Comparison of ENCODE assay signal across 14 cellular contexts in the genomic region with DNA sequence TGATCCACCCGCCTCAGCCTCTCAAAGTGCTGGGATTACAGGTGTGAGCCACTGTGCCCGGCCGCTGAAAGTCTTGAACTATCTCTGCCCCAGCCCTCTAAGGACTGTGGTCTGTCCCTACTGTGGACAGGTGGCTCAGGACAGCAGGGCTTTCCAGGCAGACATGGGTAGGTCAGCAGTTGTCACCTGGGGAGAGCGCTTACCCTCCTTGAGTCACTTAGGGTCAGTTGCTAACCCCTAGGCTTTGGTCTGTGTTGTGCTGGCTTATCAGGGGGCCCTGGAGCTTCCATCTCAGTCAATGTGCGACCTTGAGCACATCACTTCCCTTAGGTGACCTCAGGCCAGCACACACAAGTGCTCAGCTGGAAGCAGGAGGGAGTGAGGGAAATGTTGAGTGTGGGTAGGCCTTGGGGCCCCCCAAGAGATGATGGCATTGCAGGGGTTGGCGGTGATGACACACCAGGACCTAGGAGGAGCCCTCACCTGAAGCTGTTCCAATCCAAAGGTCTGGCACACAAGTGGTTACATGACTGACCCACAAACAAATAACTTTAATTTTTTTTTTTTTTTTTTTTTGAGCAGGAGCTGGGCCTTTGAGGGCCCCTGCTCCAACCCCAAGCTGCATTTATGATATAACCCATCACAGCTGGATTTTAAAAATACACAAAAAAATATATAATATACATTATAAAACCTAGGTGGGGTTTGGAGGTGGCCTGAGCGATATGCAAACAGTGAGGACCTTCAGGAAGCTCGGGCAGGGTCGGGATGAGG. TPM values are rescaled to one million over a fixed set of nuclear protein-coding genes. Genes with fewer than 3 reads are reported as not detected.
DNase-seq lines count a peak whose midpoint lies in the region; ATAC-seq lines count a peak whose summit lies in the region.
"Had no signal": no experiment of that assay in that cellular context is flagged by ENCODE, and none has a peak within 500 bp of the region (broad histone marks: within the 10 kb centered on the region; RNA-seq: fewer than 3 reads in every experiment).

No MANE protein-coding gene starts in this region.

- no peak for ATAC-seq in activated naive CD4-positive, alpha-beta T cell treated with anti-CD3 and anti-CD28 coated beads, Interleukin-2, amount 50 U/mL, for 72 hours
- no peak for ATAC-seq in stimulated activated memory B cell treated with anti-CD40 and anti-IgM and Interleukin-4, amounts not matched to agents 10 μg/mL and 1 μg/mL and 100 μg/mL, for 72 hours
- ATAC-seq in HG02973 (IDR thresholded peaks at IDR 0.05; ENCODE audit: unreplicated experiment) = no peak
- ATAC-seq: gastrocnemius medialis, natural killer cell had no signal

- no peaks in the 10 kb centered on the region for H3K9me3 Mint-ChIP-seq in activated naive CD4-positive, alpha-beta T cell treated with anti-CD3 and anti-CD28 coated beads, Interleukin-2, amount 50 U/mL, for 24 hours
- no peaks in the 10 kb centered on the region for H3K9me3 Mint-ChIP-seq in activated naive CD4-positive, alpha-beta T cell treated with anti-CD3 and anti-CD28 coated beads, Interleukin-2, amount 50 U/mL, for 72 hours
- no peaks in the 10 kb centered on the region for H3K9me3 Mint-ChIP-seq in IgD-negative memory B cell
- H3K9me3 Mint-ChIP-seq in activated naive CD8-positive, alpha-beta T cell (ENCODE audit: low read depth) = no peaks in the 10 kb centered on the region
- no peaks in the 10 kb centered on the region for H3K9me3 Mint-ChIP-seq in stimulated activated memory B cell treated with anti-CD40 and anti-IgM and Interleukin-4, amounts not matched to agents 10 μg/mL and 1 μg/mL and 100 μg/mL, for 72 hours
- H3K9me3 Mint-ChIP-seq: natural killer cell had no signal

- no peak overlapping the region for H3K27ac ChIP-seq in caudate nucleus (ENCODE audit: low read depth, low read length)

- H3K4me3 Mint-ChIP-seq in activated naive CD4-positive, alpha-beta T cell treated with anti-CD3 and anti-CD28 coated beads, Interleukin-2, amount 50 U/mL, for 24 hours = no peak overlapping the region
- no peak overlapping the region for H3K4me3 Mint-ChIP-seq in IgD-negative memory B cell
- H3K4me3 Mint-ChIP-seq in activated naive CD8-positive, alpha-beta T cell = no peak overlapping the region
- no peak overlapping the region for H3K4me3 Mint-ChIP-seq in stimulated activated memory B cell treated with anti-CD40 and anti-IgM and Interleukin-4, amounts not matched to agents 10 μg/mL and 1 μg/mL and 100 μg/mL, for 72 hours
- H3K4me3 Mint-ChIP-seq: natural killer cell had no signal

- no peak for DNase-seq in activated naive CD4-positive, alpha-beta T cell treated with anti-CD3 and anti-CD28 coated beads, Interleukin-2, amount 50 U/mL, for 72 hours (ENCODE audit: low spot score in 2 of 2)
- DNase-seq in GM19238 (ENCODE audit: insufficient read length, low spot score) = no peak
- no peak for DNase-seq in caudate nucleus (lab: John Stamatoyannopoulos, UW)
- DNase-seq: adrenal gland, gastrocnemius medialis, natural killer cell, Right ventricle myocardium superior had no signal

- peak overlapping the region; percentile 43 for H3K27ac Mint-ChIP-seq in activated naive CD4-positive, alpha-beta T cell treated with anti-CD3 and anti-CD28 coated beads, Interleukin-2, amount 50 U/mL, for 24 hours
- H3K27ac Mint-ChIP-seq in activated naive CD4-positive, alpha-beta T cell treated with anti-CD3 and anti-CD28 coated beads, Interleukin-2, amount 50 U/mL, for 72 hours = peak overlapping the region in 1 of 2 donors; percentile 98
- peak overlapping the region in 2 of 3 donors; percentile 27 to 72 for H3K27ac Mint-ChIP-seq in IgD-negative memory B cell
- H3K27ac Mint-ChIP-seq in activated naive CD8-positive, alpha-beta T cell = peak overlapping the region; percentile 54
- H3K27ac Mint-ChIP-seq in stimulated activated memory B cell treated with anti-CD40 and anti-IgM and Interleukin-4, amounts not matched to agents 10 μg/mL and 1 μg/mL and 100 μg/mL, for 72 hours = peak overlapping the region; percentile 3

- H3K27me3 Mint-ChIP-seq in activated naive CD4-positive, alpha-beta T cell treated with anti-CD3 and anti-CD28 coated beads, Interleukin-2, amount 50 U/mL, for 24 hours = no peaks in the 10 kb centered on the region
- no peaks in the 10 kb centered on the region for H3K27me3 Mint-ChIP-seq in IgD-negative memory B cell
- H3K27me3 Mint-ChIP-seq in activated naive CD8-positive, alpha-beta T cell = no peaks in the 10 kb centered on the region
- no peaks in the 10 kb centered on the region for H3K27me3 Mint-ChIP-seq in stimulated activated memory B cell treated with anti-CD40 and anti-IgM and Interleukin-4, amounts not matched to agents 10 μg/mL and 1 μg/mL and 100 μg/mL, for 72 hours

- peaks cover 20% of the 10 kb centered on the region for H3K4me1 Mint-ChIP-seq in activated naive CD4-positive, alpha-beta T cell treated with anti-CD3 and anti-CD28 coated beads, Interleukin-2, amount 50 U/mL, for 24 hours
- peaks cover 19 to 25% (median 22%) of the 10 kb centered on the region in 3 donors for H3K4me1 Mint-ChIP-seq in IgD-negative memory B cell
- peaks cover 23% of the 10 kb centered on the region for H3K4me1 Mint-ChIP-seq in activated naive CD8-positive, alpha-beta T cell (ENCODE audit: low read depth)
- peaks cover 49% of the 10 kb centered on the region for H3K4me1 Mint-ChIP-seq in stimulated activated memory B cell treated with anti-CD40 and anti-IgM and Interleukin-4, amounts not matched to agents 10 μg/mL and 1 μg/mL and 100 μg/mL, for 72 hours

- peaks cover 20% of the 10 kb centered on the region for H3K36me3 Mint-ChIP-seq in activated naive CD4-positive, alpha-beta T cell treated with anti-CD3 and anti-CD28 coated beads, Interleukin-2, amount 50 U/mL, for 24 hours
- peaks cover 28 to 36% of the 10 kb centered on the region in 2 donors for H3K36me3 Mint-ChIP-seq in activated naive CD4-positive, alpha-beta T cell treated with anti-CD3 and anti-CD28 coated beads, Interleukin-2, amount 50 U/mL, for 72 hours
- H3K36me3 Mint-ChIP-seq in IgD-negative memory B cell = peaks cover 2% of the 10 kb centered on the region
- peaks cover 19% of the 10 kb centered on the region for H3K36me3 Mint-ChIP-seq in activated naive CD8-positive, alpha-beta T cell
- peaks cover 37% of the 10 kb centered on the region for H3K36me3 Mint-ChIP-seq in stimulated activated memory B cell treated with anti-CD40 and anti-IgM and Interleukin-4, amounts not matched to agents 10 μg/mL and 1 μg/mL and 100 μg/mL, for 72 hours
- H3K36me3 Mint-ChIP-seq: natural killer cell had no signal

RNA-seq across cellular contexts. Expression of a gene that starts 5.1 kb away (rescaled TPM):
- 1,000 to 10,000 TPM; 1,700 to 2,159 TPM for total RNA-seq in activated naive CD4-positive, alpha-beta T cell treated with anti-CD3 and anti-CD28 coated beads, Interleukin-2, amount 50 U/mL, for 72 hours
- polyA plus RNA-seq in IgD-negative memory B cell = 1,088 TPM

RNA-seq across cellular contexts. Expression of a gene that starts 21.1 kb away (rescaled TPM):
- 10 to 100 TPM; 14.3 to 14.7 TPM for total RNA-seq in activated naive CD4-positive, alpha-beta T cell treated with anti-CD3 and anti-CD28 coated beads, Interleukin-2, amount 50 U/mL, for 72 hours
- polyA plus RNA-seq in IgD-negative memory B cell = 5.8 TPM

RNA-seq across cellular contexts. Expression of a gene that starts 23.6 kb away (rescaled TPM):
- total RNA-seq in activated naive CD4-positive, alpha-beta T cell treated with anti-CD3 and anti-CD28 coated beads, Interleukin-2, amount 50 U/mL, for 72 hours = 1 to 10 TPM; 1.5 to 2.4 TPM
- polyA plus RNA-seq in IgD-negative memory B cell = not detected

RNA-seq across cellular contexts. Expression of a gene that starts 39.4 kb away (rescaled TPM):
- total RNA-seq in activated naive CD4-positive, alpha-beta T cell treated with anti-CD3 and anti-CD28 coated beads, Interleukin-2, amount 50 U/mL, for 72 hours = not detected
- not detected for polyA plus RNA-seq in IgD-negative memory B cell
- total RNA-seq: adrenal gland, gastrocnemius medialis, M059J, natural killer cell, Right ventricle myocardium superior had no signal
- polyA plus RNA-seq: BJ had no signal
